ENCODE assay signal across 26 cellular contexts in genomic region chr10:80900661-80901060, GRCh38.
DNase-seq lines count a peak whose midpoint lies in the region; ATAC-seq and TF ChIP-seq lines count a peak whose summit lies in the region.
"Had no signal": no experiment of that assay in that cellular context is flagged by ENCODE, and none has a peak within 500 bp of the region (broad histone marks: within the 10 kb centered on the region; RNA-seq: fewer than 3 reads in every experiment).

No MANE protein-coding gene starts in this region.

- peaks cover 35% of the 10 kb centered on the region for H3K27me3 Mint-ChIP-seq in Calu3 (ENCODE audit: unreplicated experiment)
- H3K27me3 Mint-ChIP-seq: B cell had no signal

- H3K4me3 Mint-ChIP-seq in Calu3 (ENCODE audit: low read depth, unreplicated experiment), result no peak overlapping the region
- H3K4me3 Mint-ChIP-seq: activated CD4-positive, alpha-beta T cell treated with anti-CD3 and anti-CD28 coated beads, Interleukin-2, amount 10 ng/mL, durations not matched to agents 7 days and 5 days; activated T-cell treated with anti-CD3 and anti-CD28 coated beads, Interleukin-2, amount 50 U/mL, for 4 hours; B cell; CD8-positive, alpha-beta T cell; mesothelial cell of epicardium; naive thymus-derived CD8-positive, alpha-beta T cell had no signal

- DNase-seq in DMS 273 treated with DMSO at 0.1 percent for 48 hours (lab: John Stamatoyannopoulos, UW) (peak; percentile 59), NCI-H524 (lab: John Stamatoyannopoulos, UW) (peak; percentile 4 to 59), left lobe of liver (ENCODE audit: low spot score) (peak; percentile 76), islet precursor cell (no peak), Calu3 (no peak), H4 (ENCODE audit: low spot score) (no peak)
- DNase-seq: activated CD4-positive, alpha-beta T cell treated with anti-CD3 and anti-CD28 coated beads, Interleukin-2, amount 10 ng/mL, durations not matched to agents 7 days and 5 days; activated gamma-delta T cell treated with Interleukin-2 at 50 U/mL for 16 hours; activated T-cell treated with anti-CD3 and anti-CD28 coated beads, Interleukin-2, amount 50 U/mL, for 4 hours; CD8-positive, alpha-beta T cell; central memory CD4-positive, alpha-beta T cell; dermis blood vessel endothelial cell; DMS79; GF-D8; naive thymus-derived CD8-positive, alpha-beta T cell; NCI-H187 treated with DMSO at 0.1 percent for 48 hours; SIG-M5; stimulated activated CD8-positive, alpha-beta memory T cell treated with anti-CD3 and anti-CD28 coated beads, Interleukin-4, amount 100 ng/mL, for 48 hours; stomach; T1000; thyroid gland; WERI-Rb-1 had no signal

- H3K27ac Mint-ChIP-seq in Calu3 (ENCODE audit: unreplicated experiment), result no peak overlapping the region
- H3K27ac Mint-ChIP-seq: activated CD4-positive, alpha-beta T cell treated with anti-CD3 and anti-CD28 coated beads, Interleukin-2, amount 10 ng/mL, durations not matched to agents 7 days and 5 days; B cell; CD8-positive, alpha-beta T cell; mesothelial cell of epicardium; naive thymus-derived CD8-positive, alpha-beta T cell had no signal

- H3K36me3 Mint-ChIP-seq in Calu3 (ENCODE audit: insufficient read depth, unreplicated experiment), result no peaks in the 10 kb centered on the region
- H3K36me3 Mint-ChIP-seq: CD8-positive, alpha-beta T cell; mesothelial cell of epicardium; naive thymus-derived CD8-positive, alpha-beta T cell had no signal

- intact Hi-C loops in Calu3 (cut with micrococcal nuclease; ENCODE audit: unreplicated experiment), result no loop called here

- TF ChIP-seq CTCF in Calu3 (IDR thresholded peaks at IDR 0.05; ENCODE audit: unreplicated experiment), result no peak

- BruUV-seq in Calu3 (replicated peaks; lab: Mats Ljungman, UMichigan), result no TSS peak

- H3K9me3 Mint-ChIP-seq in Calu3 (ENCODE audit: low read depth, unreplicated experiment), result no peaks in the 10 kb centered on the region
- H3K9me3 Mint-ChIP-seq: activated CD4-positive, alpha-beta T cell treated with anti-CD3 and anti-CD28 coated beads, Interleukin-2, amount 10 ng/mL, durations not matched to agents 7 days and 5 days; activated T-cell treated with anti-CD3 and anti-CD28 coated beads, Interleukin-2, amount 50 U/mL, for 4 hours; CD8-positive, alpha-beta T cell; naive thymus-derived CD8-positive, alpha-beta T cell had no signal

- CTCF ChIA-PET in Calu3 (lab: Charles Lee), result interaction anchor here (0.7 kb wide), 1 partner anchor 947 kb away, joined by 3 read pairs; no protein-coding TSS in a partner anchor

- peak; percentile 68 for ATAC-seq in GM19025 (IDR thresholded peaks at IDR 0.05; ENCODE audit: low read depth, unreplicated experiment)
- peak; percentile 79 for ATAC-seq in left lobe of liver
- no peak for ATAC-seq in HG03280 (IDR thresholded peaks at IDR 0.05; ENCODE audit: unreplicated experiment)
- ATAC-seq: activated T-cell treated with anti-CD3 and anti-CD28 coated beads, Interleukin-2, amount 50 U/mL, for 4 hours; CD8-positive, alpha-beta T cell; naive thymus-derived CD8-positive, alpha-beta T cell had no signal

- no peaks in the 10 kb centered on the region for H3K4me1 Mint-ChIP-seq in Calu3 (ENCODE audit: low read depth, unreplicated experiment)
- H3K4me1 Mint-ChIP-seq: activated CD4-positive, alpha-beta T cell treated with anti-CD3 and anti-CD28 coated beads, Interleukin-2, amount 10 ng/mL, durations not matched to agents 7 days and 5 days; B cell; naive thymus-derived CD8-positive, alpha-beta T cell had no signal

Comparison
In these comparisons a context has a peak if more than half of its experiments do, and no peak if none do; other contexts are left out.
1. DNase-seq: peak in DMS 273 treated with DMSO at 0.1 percent for 48 hours (single experiment), NCI-H524 (2 of 2) and left lobe of liver (single experiment); none in islet precursor cell (single experiment), Calu3 (single experiment) and H4 (single experiment).